ENCODE assay signal across 1 cellular context in the genomic region with DNA sequence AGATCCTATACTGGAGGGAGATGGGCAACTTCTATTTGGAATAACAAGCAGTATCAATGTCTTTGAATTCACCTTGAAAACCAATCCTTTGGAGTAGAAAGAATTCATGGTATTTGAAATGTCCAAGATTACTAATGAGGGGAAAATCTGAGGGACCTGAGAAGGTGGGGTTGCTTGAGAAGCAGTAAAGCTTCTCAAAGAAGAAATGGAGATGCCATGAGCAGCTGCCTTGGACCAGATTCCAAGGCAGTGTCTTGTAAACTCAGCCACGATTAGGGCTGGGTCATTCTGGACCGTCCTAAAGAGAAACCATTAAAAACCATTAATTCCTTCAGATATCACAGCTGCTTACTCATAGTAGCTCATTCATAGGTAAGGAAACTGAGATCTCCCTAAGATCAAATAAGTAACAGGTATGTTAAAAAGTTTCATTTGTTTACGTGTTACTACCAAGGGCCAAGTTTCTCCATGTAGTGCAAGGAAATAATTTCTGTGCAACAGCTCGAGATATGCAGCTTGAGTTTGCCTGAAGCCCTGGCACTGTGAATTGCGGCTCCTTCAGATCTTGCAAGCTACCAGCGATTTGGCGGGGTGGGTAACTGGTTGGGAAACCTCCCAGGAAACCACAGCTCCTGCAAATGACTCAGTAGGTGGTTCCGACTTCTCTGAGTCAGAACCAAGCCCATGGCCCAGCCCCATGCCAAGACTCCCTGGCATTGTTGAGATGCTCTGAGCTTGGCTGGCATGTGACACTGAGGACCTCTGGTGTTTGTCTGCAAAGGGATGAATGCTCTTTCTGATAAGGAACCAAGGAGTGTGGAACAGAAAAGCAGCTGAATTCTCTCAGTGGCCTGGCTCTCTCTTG.
TF ChIP-seq lines count a peak whose summit lies in the region.

No MANE protein-coding gene starts in this region.

TF ChIP-seq in GM23338, 12 proteins besides CTCF, POLR2A, EP300 and RAD21 (continued from another document):
- TF ChIP-seq, protein P1, sequence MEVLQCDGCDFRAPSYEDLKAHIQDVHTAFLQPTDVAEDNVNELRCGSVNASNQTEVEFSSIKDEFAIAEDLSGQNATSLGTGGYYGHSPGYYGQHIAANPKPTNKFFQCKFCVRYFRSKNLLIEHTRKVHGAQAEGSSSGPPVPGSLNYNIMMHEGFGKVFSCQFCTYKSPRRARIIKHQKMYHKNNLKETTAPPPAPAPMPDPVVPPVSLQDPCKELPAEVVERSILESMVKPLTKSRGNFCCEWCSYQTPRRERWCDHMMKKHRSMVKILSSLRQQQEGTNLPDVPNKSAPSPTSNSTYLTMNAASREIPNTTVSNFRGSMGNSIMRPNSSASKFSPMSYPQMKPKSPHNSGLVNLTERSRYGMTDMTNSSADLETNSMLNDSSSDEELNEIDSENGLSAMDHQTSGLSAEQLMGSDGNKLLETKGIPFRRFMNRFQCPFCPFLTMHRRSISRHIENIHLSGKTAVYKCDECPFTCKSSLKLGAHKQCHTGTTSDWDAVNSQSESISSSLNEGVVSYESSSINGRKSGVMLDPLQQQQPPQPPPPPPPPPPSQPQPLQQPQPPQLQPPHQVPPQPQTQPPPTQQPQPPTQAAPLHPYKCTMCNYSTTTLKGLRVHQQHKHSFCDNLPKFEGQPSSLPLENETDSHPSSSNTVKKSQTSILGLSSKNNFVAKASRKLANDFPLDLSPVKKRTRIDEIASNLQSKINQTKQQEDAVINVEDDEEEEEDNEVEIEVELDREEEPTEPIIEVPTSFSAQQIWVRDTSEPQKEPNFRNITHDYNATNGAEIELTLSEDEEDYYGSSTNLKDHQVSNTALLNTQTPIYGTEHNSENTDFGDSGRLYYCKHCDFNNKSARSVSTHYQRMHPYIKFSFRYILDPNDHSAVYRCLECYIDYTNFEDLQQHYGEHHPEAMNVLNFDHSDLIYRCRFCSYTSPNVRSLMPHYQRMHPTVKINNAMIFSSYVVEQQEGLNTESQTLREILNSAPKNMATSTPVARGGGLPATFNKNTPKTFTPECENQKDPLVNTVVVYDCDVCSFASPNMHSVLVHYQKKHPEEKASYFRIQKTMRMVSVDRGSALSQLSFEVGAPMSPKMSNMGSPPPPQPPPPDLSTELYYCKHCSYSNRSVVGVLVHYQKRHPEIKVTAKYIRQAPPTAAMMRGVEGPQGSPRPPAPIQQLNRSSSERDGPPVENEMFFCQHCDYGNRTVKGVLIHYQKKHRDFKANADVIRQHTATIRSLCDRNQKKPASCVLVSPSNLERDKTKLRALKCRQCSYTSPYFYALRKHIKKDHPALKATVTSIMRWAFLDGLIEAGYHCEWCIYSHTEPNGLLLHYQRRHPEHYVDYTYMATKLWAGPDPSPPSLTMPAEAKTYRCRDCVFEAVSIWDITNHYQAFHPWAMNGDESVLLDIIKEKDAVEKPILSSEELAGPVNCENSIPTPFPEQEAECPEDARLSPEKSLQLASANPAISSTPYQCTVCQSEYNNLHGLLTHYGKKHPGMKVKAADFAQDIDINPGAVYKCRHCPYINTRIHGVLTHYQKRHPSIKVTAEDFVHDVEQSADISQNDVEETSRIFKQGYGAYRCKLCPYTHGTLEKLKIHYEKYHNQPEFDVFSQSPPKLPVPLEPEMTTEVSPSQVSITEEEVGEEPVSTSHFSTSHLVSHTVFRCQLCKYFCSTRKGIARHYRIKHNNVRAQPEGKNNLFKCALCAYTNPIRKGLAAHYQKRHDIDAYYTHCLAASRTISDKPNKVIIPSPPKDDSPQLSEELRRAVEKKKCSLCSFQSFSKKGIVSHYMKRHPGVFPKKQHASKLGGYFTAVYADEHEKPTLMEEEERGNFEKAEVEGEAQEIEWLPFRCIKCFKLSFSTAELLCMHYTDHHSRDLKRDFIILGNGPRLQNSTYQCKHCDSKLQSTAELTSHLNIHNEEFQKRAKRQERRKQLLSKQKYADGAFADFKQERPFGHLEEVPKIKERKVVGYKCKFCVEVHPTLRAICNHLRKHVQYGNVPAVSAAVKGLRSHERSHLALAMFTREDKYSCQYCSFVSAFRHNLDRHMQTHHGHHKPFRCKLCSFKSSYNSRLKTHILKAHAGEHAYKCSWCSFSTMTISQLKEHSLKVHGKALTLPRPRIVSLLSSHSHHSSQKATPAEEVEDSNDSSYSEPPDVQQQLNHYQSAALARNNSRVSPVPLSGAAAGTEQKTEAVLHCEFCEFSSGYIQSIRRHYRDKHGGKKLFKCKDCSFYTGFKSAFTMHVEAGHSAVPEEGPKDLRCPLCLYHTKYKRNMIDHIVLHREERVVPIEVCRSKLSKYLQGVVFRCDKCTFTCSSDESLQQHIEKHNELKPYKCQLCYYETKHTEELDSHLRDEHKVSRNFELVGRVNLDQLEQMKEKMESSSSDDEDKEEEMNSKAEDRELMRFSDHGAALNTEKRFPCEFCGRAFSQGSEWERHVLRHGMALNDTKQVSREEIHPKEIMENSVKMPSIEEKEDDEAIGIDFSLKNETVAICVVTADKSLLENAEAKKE (CRISPR knock-in tag; IDR thresholded peaks at IDR 0.05), result no peak
- TF ChIP-seq JUNB (IDR thresholded peaks at IDR 0.05; ENCODE audit: unreplicated experiment) (no peak), CREB1 (CRISPR knock-in tag; IDR thresholded peaks at IDR 0.05; ENCODE audit: low read depth) (no peak), REST (IDR thresholded peaks at IDR 0.05; ENCODE audit: unreplicated experiment) (no peak), NANOG (IDR thresholded peaks at IDR 0.05; ENCODE audit: borderline replicate concordance) (no peak)
- TF ChIP-seq, protein P2, sequence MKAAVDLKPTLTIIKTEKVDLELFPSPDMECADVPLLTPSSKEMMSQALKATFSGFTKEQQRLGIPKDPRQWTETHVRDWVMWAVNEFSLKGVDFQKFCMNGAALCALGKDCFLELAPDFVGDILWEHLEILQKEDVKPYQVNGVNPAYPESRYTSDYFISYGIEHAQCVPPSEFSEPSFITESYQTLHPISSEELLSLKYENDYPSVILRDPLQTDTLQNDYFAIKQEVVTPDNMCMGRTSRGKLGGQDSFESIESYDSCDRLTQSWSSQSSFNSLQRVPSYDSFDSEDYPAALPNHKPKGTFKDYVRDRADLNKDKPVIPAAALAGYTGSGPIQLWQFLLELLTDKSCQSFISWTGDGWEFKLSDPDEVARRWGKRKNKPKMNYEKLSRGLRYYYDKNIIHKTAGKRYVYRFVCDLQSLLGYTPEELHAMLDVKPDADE (IDR thresholded peaks at IDR 0.05), result no peak
TF ChIP-seq in GM23338: peak in this region for 0.
